8 cellular contexts compared by ENCODE assay signal in the genomic region with DNA sequence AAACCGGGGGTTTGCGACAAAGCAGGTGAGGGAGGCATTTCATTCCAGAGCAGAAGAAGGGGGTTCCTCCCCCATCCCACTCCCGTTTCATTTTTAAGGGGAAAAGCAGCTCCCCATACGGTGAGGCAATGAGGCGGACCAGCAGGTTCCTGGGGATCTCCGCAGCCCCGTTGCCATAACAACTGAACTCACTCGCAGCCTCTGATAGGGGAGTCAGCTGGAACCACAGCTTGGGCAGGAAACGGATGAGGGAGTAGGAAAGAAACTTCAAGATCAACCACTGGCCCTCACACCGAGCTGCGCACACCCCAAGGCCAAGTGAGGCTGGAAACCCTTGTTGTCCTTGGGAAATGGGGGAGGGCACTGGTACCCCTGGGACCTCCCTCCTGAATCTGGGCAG.
DNase-seq lines count a peak whose midpoint lies in the region; ATAC-seq, FAIRE-seq and TF ChIP-seq lines count a peak whose summit lies in the region.
"Not testable (repeated sequence)": the region's sequence is repeated elsewhere in the genome, so short reads cannot be mapped to it uniquely, and the experiment has no call there.

No MANE protein-coding gene starts in this region.

- not testable (repeated sequence) for H3K9me3 ChIP-seq in kidney (ENCODE audit: control insufficient read depth in 1 of 2, low read length in 2 of 2)

- not testable (repeated sequence) for H3K4me3 ChIP-seq in brain microvascular endothelial cell (ENCODE audit: low read depth, low read length); kidney (ENCODE audit: low read length in 2 of 2)

- H3K27me3 Mint-ChIP-seq in activated CD4-positive, alpha-beta T cell treated with anti-CD3 and anti-CD28 coated beads, Interleukin-2, amount 10 ng/mL, durations not matched to agents 7 days and 5 days: not testable (repeated sequence)

- not testable (repeated sequence) for H3K4me1 Mint-ChIP-seq in activated CD4-positive, alpha-beta T cell treated with anti-CD3 and anti-CD28 coated beads, Interleukin-2, amount 10 ng/mL, durations not matched to agents 7 days and 5 days

- peak overlapping the region; percentile 74 for H3K27ac Mint-ChIP-seq in activated CD4-positive, alpha-beta T cell treated with anti-CD3 and anti-CD28 coated beads, Interleukin-2, amount 10 ng/mL, durations not matched to agents 7 days and 5 days

- H3K27me3 ChIP-seq in brain microvascular endothelial cell (replicated peaks): not testable (repeated sequence)

- H3K4me3 Mint-ChIP-seq in activated CD4-positive, alpha-beta T cell treated with anti-CD3 and anti-CD28 coated beads, Interleukin-2, amount 10 ng/mL, durations not matched to agents 7 days and 5 days: peak overlapping the region; percentile 54

- intact Hi-C loops in kidney (cut with DNase I): not testable (repeated sequence)

- H3K36me3 Mint-ChIP-seq in activated CD4-positive, alpha-beta T cell treated with anti-CD3 and anti-CD28 coated beads, Interleukin-2, amount 10 ng/mL, durations not matched to agents 7 days and 5 days (ENCODE audit: low read depth): not testable (repeated sequence)

- POLR2A ChIA-PET in activated CD4-positive, alpha-beta T cell treated with anti-CD3 and anti-CD28 coated beads, Interleukin-2, amount 10 ng/mL, durations not matched to agents 7 days and 5 days (lab: Charles Lee): not testable (repeated sequence)

- CTCF ChIA-PET in activated CD4-positive, alpha-beta T cell treated with anti-CD3 and anti-CD28 coated beads, Interleukin-2, amount 10 ng/mL, durations not matched to agents 7 days and 5 days (lab: Charles Lee): not testable (repeated sequence)

- peak; percentile 48 for DNase-seq in Ammon's horn (ENCODE audit: low spot score)
- peak; percentile 41 for DNase-seq in NCI-H748 treated with DMSO at 0.1 percent for 48 hours (lab: John Stamatoyannopoulos, UW)
- peak; percentile 87 for DNase-seq in activated CD4-positive, alpha-beta T cell treated with anti-CD3 and anti-CD28 coated beads, Interleukin-2, amount 10 ng/mL, durations not matched to agents 7 days and 5 days
- DNase-seq in brain microvascular endothelial cell: peak; percentile 82
- peak; percentile 73 for DNase-seq in kidney
- DNase-seq in stimulated activated CD4-positive, alpha-beta T cell treated with anti-CD3 and anti-CD28 coated beads, TNF-alpha, amount 100 ng/mL, for 1 hour (ENCODE audit: low read depth in 3 of 3, low spot score in 1 of 3): peak; percentile 21 to 50 (median 41)

- H3K9ac ChIP-seq in kidney (ENCODE audit: low read length in 2 of 2): not testable (repeated sequence)

- in situ Hi-C loops in brain microvascular endothelial cell (cut with HindIII; ENCODE audit: low pct_ligation_motif_present, low sequenced_read_pairs): not testable (repeated sequence)

- peak; percentile 71 for ATAC-seq in GM19043 (IDR thresholded peaks at IDR 0.05; ENCODE audit: low read depth, unreplicated experiment)
- peak; percentile 73 for ATAC-seq in HG03103 (IDR thresholded peaks at IDR 0.05; ENCODE audit: low read depth, unreplicated experiment)

- not testable (repeated sequence) for H3K27ac ChIP-seq in brain microvascular endothelial cell; kidney (ENCODE audit: low read depth in 2 of 2, low read length in 2 of 2)

- H3K36me3 ChIP-seq in brain microvascular endothelial cell (replicated peaks); kidney (ENCODE audit: control insufficient read depth in 1 of 2, insufficient read depth in 2 of 2, low read length in 2 of 2): not testable (repeated sequence)

- not testable (repeated sequence) for H3K9me3 Mint-ChIP-seq in activated CD4-positive, alpha-beta T cell treated with anti-CD3 and anti-CD28 coated beads, Interleukin-2, amount 10 ng/mL, durations not matched to agents 7 days and 5 days

- TF ChIP-seq CTCF in brain microvascular endothelial cell (IDR thresholded peaks at IDR 0.05; ENCODE audit: low read depth, low read length, missing control alignments); kidney (IDR thresholded peaks at IDR 0.05; ENCODE audit: borderline replicate concordance, extremely low read depth, insufficient read depth): not testable (repeated sequence)

- not testable (repeated sequence) for FAIRE-seq in kidney (lab: Jason Lieb, UNC)

- not testable (repeated sequence) for H3K4me1 ChIP-seq in kidney (ENCODE audit: control insufficient read depth in 1 of 2, insufficient read depth in 1 of 2, low read depth in 1 of 2, low read length in 2 of 2)
